26 cellular contexts compared by ENCODE assay signal in the genomic region with DNA sequence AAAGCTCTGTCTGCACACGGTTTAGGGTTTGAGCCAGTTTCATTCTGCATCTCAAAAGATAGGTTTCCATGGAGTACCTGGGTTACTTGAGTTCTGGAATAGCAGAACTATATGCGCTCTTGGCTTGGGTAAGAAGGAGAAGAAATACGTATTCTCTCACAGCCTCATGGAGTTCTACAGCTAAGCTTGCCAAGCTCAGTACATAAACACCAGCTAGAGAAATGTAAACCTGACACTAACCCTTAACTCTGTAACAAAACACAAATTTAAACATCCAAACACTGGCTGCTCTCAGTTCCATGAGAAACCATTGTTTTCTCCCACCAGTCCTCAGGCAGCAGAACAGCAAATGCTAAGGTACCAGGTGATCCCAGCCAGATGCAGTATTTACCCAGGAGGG.
"Had no signal": no experiment of that assay in that cellular context is flagged by ENCODE, and none has a peak within 500 bp of the region (broad histone marks: within the 10 kb centered on the region; RNA-seq: fewer than 3 reads in every experiment).

No MANE protein-coding gene starts in this region.

- H3K9me2 ChIP-seq: SK-N-SH had no signal

- H3K27me3 ChIP-seq: breast epithelium, SJCRH30 had no signal

- H3K4me2 ChIP-seq: SK-N-SH had no signal

- H3K27ac ChIP-seq: breast epithelium, SJCRH30, WERI-Rb-1 had no signal

- DNase-seq: activated CD4-positive, alpha-beta T cell treated with anti-CD3 and anti-CD28 coated beads for 36 hours; activated CD4-positive, alpha-beta T cell treated with anti-CD3 and anti-CD28 coated beads, Interleukin-2, amount 50 U/mL, for 1 hour; activated CD8-positive, alpha-beta memory T cell treated with anti-CD3 and anti-CD28 coated beads, Interleukin-2, amount 50 U/mL, for 4 hours; activated CD8-positive, alpha-beta T cell treated with anti-CD3 and anti-CD28 coated beads for 36 hours; activated gamma-delta T cell treated with Interleukin-2 at 50 U/mL for 16 hours; activated naive CD4-positive, alpha-beta T cell treated with anti-CD3 and anti-CD28 coated beads, Interleukin-2, amount 10 ng/mL, durations not matched to agents 7 days and 5 days; activated naive CD8-positive, alpha-beta T cell treated with anti-CD3 and anti-CD28 coated beads for 36 hours; activated T-cell treated with anti-CD3 and anti-CD28 coated beads, Interleukin-2, amount 50 U/mL, for 72 hours; anterior cingulate cortex; central memory CD4-positive, alpha-beta T cell; NCI-H1092; NCI-H1417; NCI-H2029; NCI-H2107; NCI-H2171 treated with DMSO at 0.1 percent for 48 hours; NCI-H226; NCI-H526; NCI-H82; RPMI8226; SJCRH30; SK-N-SH; T-helper 1 cell; WERI-Rb-1 had no signal

- H3K4me1 ChIP-seq: breast epithelium, SJCRH30 had no signal

- ATAC-seq: activated CD4-positive, alpha-beta T cell treated with anti-CD3 and anti-CD28 coated beads for 36 hours; activated CD8-positive, alpha-beta T cell treated with anti-CD3 and anti-CD28 coated beads for 36 hours; activated T-cell treated with anti-CD3 and anti-CD28 coated beads, Interleukin-2, amount 50 U/mL, for 72 hours; Panc1; Right ventricle myocardium inferior had no signal

- H3K36me3 ChIP-seq: breast epithelium, SJCRH30, WERI-Rb-1 had no signal

- H3K9me3 ChIP-seq: breast epithelium, SJCRH30, SK-N-SH had no signal

- H3K9ac ChIP-seq: SK-N-SH had no signal

- H3K4me3 ChIP-seq: breast epithelium, SJCRH30 had no signal
